1 cellular context compared by ENCODE assay signal in the genomic region with DNA sequence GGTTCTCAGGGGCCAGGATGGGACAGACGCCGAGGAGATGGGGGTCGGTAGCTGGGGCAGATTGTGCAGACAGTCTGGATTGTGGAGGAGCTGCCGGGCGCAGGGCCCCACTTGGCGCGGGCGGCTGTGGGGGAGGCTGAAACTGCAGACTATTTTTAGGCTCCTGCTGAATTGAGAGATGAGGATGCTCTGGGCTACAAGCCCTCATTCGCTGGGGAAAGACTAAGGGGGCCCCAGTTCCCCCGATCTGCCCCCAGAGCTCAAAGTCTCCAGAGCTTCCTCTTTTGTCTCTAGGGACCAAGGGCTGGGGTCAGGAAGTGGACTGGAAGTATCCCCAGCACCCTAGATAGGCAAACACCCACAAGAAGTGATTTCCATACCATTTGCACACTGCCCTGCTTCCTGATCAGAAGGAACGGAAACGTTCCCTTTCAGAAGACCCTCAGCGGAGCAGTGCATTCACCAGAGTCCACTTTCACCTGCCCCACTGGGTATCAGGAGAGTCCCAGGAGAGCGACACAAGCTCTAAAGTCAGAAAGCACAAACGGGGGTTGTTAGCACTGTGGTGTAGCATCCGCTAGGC.
TF ChIP-seq lines count a peak whose summit lies in the region.

No MANE protein-coding gene starts in this region.

TF ChIP-seq in H1, 55 proteins besides CTCF, POLR2A, EP300 and RAD21:
- no peak for TF ChIP-seq GTF2F1 (IDR thresholded peaks at IDR 0.05; ENCODE audit: borderline replicate concordance, low read depth, low read length)
- TF ChIP-seq SP2 (IDR thresholded peaks at IDR 0.05; ENCODE audit: low read length), result no peak
- no peak for TF ChIP-seq RFX5 (IDR thresholded peaks at IDR 0.05; ENCODE audit: borderline replicate concordance, low read depth, low read length)
- TF ChIP-seq, protein P1, sequence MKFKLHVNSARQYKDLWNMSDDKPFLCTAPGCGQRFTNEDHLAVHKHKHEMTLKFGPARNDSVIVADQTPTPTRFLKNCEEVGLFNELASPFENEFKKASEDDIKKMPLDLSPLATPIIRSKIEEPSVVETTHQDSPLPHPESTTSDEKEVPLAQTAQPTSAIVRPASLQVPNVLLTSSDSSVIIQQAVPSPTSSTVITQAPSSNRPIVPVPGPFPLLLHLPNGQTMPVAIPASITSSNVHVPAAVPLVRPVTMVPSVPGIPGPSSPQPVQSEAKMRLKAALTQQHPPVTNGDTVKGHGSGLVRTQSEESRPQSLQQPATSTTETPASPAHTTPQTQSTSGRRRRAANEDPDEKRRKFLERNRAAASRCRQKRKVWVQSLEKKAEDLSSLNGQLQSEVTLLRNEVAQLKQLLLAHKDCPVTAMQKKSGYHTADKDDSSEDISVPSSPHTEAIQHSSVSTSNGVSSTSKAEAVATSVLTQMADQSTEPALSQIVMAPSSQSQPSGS (IDR thresholded peaks at IDR 0.05; ENCODE audit: low read length), result no peak
- no peak for TF ChIP-seq CBX5 (IDR thresholded peaks at IDR 0.05; ENCODE audit: low read depth, low read length)
- TF ChIP-seq FOSL1 (IDR thresholded peaks at IDR 0.05; ENCODE audit: insufficient read depth, low read depth, low read length), result no peak
